33 cellular contexts compared by ENCODE assay signal in genomic region chrX:6449946-6450345, GRCh38.
"Had no signal": no experiment of that assay in that cellular context is flagged by ENCODE, and none has a peak within 500 bp of the region (broad histone marks: within the 10 kb centered on the region; RNA-seq: fewer than 3 reads in every experiment).

No MANE protein-coding gene starts in this region.

- H3K4me3 ChIP-seq: adrenal gland, ascending aorta, body of pancreas, breast epithelium, cardiac muscle cell had no signal

- H3K4me1 ChIP-seq: adrenal gland, ascending aorta, breast epithelium had no signal

- H3K9me3 ChIP-seq: adrenal gland, ascending aorta, body of pancreas, breast epithelium had no signal

- H3K27me3 ChIP-seq: adrenal gland, ascending aorta, body of pancreas, brain microvascular endothelial cell, breast epithelium, cardiac muscle cell had no signal

- FAIRE-seq: bronchial epithelial cell had no signal

- H3K27ac ChIP-seq: adrenal gland, ascending aorta, body of pancreas, brain microvascular endothelial cell, breast epithelium, cardiac muscle cell had no signal

- DNase-seq: activated effector memory CD4-positive, alpha-beta T cell treated with anti-CD3 and anti-CD28 coated beads, Interleukin-2, amount 50 U/mL, for 16 hours; activated effector memory CD4-positive, alpha-beta T cell treated with Interleukin-2 at 50 U/mL for 16 hours; activated gamma-delta T cell; activated gamma-delta T cell treated with Interleukin-2 at 50 U/mL for 16 hours; activated naive CD4-positive, alpha-beta T cell; activated naive CD4-positive, alpha-beta T cell treated with anti-CD3 and anti-CD28 coated beads for 36 hours; activated naive CD4-positive, alpha-beta T cell treated with anti-CD3 and anti-CD28 coated beads, Interleukin-2, amount 10 ng/mL, durations not matched to agents 7 days and 5 days; activated naive CD4-positive, alpha-beta T cell treated with anti-CD3 and anti-CD28 coated beads, Interleukin-2, amount 50 U/mL, for 16 hours; activated naive CD4-positive, alpha-beta T cell treated with Interleukin-2 at 50 U/mL for 16 hours; activated naive CD8-positive, alpha-beta T cell treated with anti-CD3 and anti-CD28 coated beads for 36 hours; activated naive CD8-positive, alpha-beta T cell treated with anti-CD3 and anti-CD28 coated beads, Interleukin-2, amount 10 ng/mL, durations not matched to agents 7 days and 5 days; activated naive CD8-positive, alpha-beta T cell treated with anti-CD3 and anti-CD28 coated beads, Interleukin-2, amount 50 U/mL, for 24 hours; activated T-cell treated with anti-CD3 and anti-CD28 coated beads, Interleukin-2, amount 50 U/mL, for 1 hour; activated T-cell treated with anti-CD3 and anti-CD28 coated beads, Interleukin-2, amount 50 U/mL, for 24 hours; activated T-cell treated with anti-CD3 and anti-CD28 coated beads, Interleukin-2, amount 50 U/mL, for 4 hours; activated T-cell treated with anti-CD3 and anti-CD28 coated beads, Interleukin-2, amount 50 U/mL, for 48 hours; activated T-cell treated with anti-CD3 and anti-CD28 coated beads, Interleukin-2, amount 50 U/mL, for 72 hours; adrenal gland; amniotic stem cell; amygdala; anterior cingulate cortex; aorta; body of pancreas; brain microvascular endothelial cell; caudate nucleus; central memory CD4-positive, alpha-beta T cell; cerebellar nuclear complex had no signal

- ATAC-seq: activated naive CD4-positive, alpha-beta T cell treated with anti-CD3 and anti-CD28 coated beads, Interleukin-2, amount 50 U/mL, for 72 hours; activated naive CD8-positive, alpha-beta T cell treated with anti-CD3 and anti-CD28 coated beads, Interleukin-2, amount 50 U/mL, for 24 hours; activated T-cell treated with anti-CD3 and anti-CD28 coated beads, Interleukin-2, amount 50 U/mL, for 4 hours; activated T-cell treated with anti-CD3 and anti-CD28 coated beads, Interleukin-2, amount 50 U/mL, for 72 hours; activated T-helper 17 cell treated with anti-CD3 and anti-CD28 coated beads, Interleukin-2, amount 50 U/mL, for 72 hours; body of pancreas had no signal

- H3K36me3 ChIP-seq: adrenal gland, ascending aorta, brain microvascular endothelial cell, breast epithelium, cardiac muscle cell had no signal
